In genomic region chr7:149625339-149625946, GRCh38 we compare ENCODE assay signal across 9 cellular contexts.
A peak's percentile ranks its signal among the peaks of the same experiment; 100 is the strongest.
DNase-seq lines count a peak whose midpoint lies in the region; ATAC-seq, FAIRE-seq and TF ChIP-seq lines count a peak whose summit lies in the region.
"Had no signal": no experiment of that assay in that cellular context is flagged by ENCODE, and none has a peak within 500 bp of the region (broad histone marks: within the 10 kb centered on the region; RNA-seq: fewer than 3 reads in every experiment).

No MANE protein-coding gene starts in this region.

- H3K27ac Mint-ChIP-seq in HFFc6 = peak overlapping the region; percentile 78

- intact Hi-C loops in thyroid gland (cut with DNase I) = loop anchor here (10.0 kb wide), 1 partner anchor 211 kb away; no protein-coding TSS in a partner anchor

- peak; percentile 31 for DNase-seq in Caki2 (ENCODE audit: low read depth)
- peak; percentile 13 for DNase-seq in HFFc6
- DNase-seq in RCC 7860 (ENCODE audit: low spot score) = peak; percentile 35
- DNase-seq in activated effector memory CD4-positive, alpha-beta T cell treated with anti-CD3 and anti-CD28 coated beads, Interleukin-2, amount 50 U/mL, for 16 hours = peak; percentile 86
- DNase-seq in germinal center (ENCODE audit: low spot score) = peak; percentile 69
- DNase-seq in thyroid gland = peak; percentile 60 to 67

- in situ Hi-C loops in Caki2 (cut with HindIII; ENCODE audit: low pct_unique_long_range_greater_than_20kb, low sequenced_read_pairs) = no loop called here

- peak overlapping the region in 2 of 3 donors; percentile 76 to 91 for H3K27ac ChIP-seq in thyroid gland

- 28 to 32% methylated on average over 17 of the region's 17 CpGs for WGBS in thyroid gland, 2 donors

- H3K9me3 ChIP-seq in neuron (ENCODE audit: low read length) (no peaks in the 10 kb centered on the region), thyroid gland (no peaks in the 10 kb centered on the region)

- H3K4me1 Mint-ChIP-seq in HFFc6 (ENCODE audit: low read depth) = peaks cover 34% of the 10 kb centered on the region

- TF ChIP-seq CTCF in HFFc6 (IDR thresholded peaks at IDR 0.05) (peak; percentile 66), thyroid gland (IDR thresholded peaks at IDR 0.05) (peak in 5 of 6 experiments; percentile 36 to 66 (median 42))

- peaks cover 8% of the 10 kb centered on the region; the same call in 1 of the 2 replicates for H3K27me3 Mint-ChIP-seq in HFFc6 (ENCODE audit: insufficient read depth)

- H3K4me1 ChIP-seq in neuron (ENCODE audit: insufficient read depth, low read length) (peaks cover 10% of the 10 kb centered on the region), thyroid gland (peaks cover 8 to 23% of the 10 kb centered on the region in 2 donors)

- peak; percentile 31 for FAIRE-seq in RCC 7860 (lab: Jason Lieb, UNC)

- no peaks in the 10 kb centered on the region for H3K9me3 Mint-ChIP-seq in HFFc6
- H3K9me3 Mint-ChIP-seq: activated naive CD4-positive, alpha-beta T cell treated with anti-CD3 and anti-CD28 coated beads, Interleukin-2, amount 50 U/mL, for 72 hours had no signal

- peaks cover 10% of the 10 kb centered on the region; the same call in 1 of the 2 replicates for H3K36me3 Mint-ChIP-seq in HFFc6 (ENCODE audit: low read depth)

- TF ChIP-seq POLR2A in thyroid gland (IDR thresholded peaks at IDR 0.05) = no peak

- peak overlapping the region; percentile 98 for H2AFZ ChIP-seq in neuron (ENCODE audit: low read depth, low read length)

- H3K36me3 ChIP-seq in neuron (ENCODE audit: insufficient read depth, low read length) (peaks cover 9% of the 10 kb centered on the region), thyroid gland (peaks cover 6 to 7% of the 10 kb centered on the region in 2 donors)

- peak overlapping the region; percentile 85 for H3K4me3 Mint-ChIP-seq in HFFc6

- no peak for ATAC-seq in HG03521 (IDR thresholded peaks at IDR 0.05; ENCODE audit: unreplicated experiment)

- H3K27me3 ChIP-seq in neuron (ENCODE audit: insufficient read depth, low read length) = peaks cover 6% of the 10 kb centered on the region
- no peaks in the 10 kb centered on the region for H3K27me3 ChIP-seq in thyroid gland

- peak overlapping the region; percentile 79 for H3K4me3 ChIP-seq in neuron (ENCODE audit: low read length)
- H3K4me3 ChIP-seq in thyroid gland (replicated peaks in 1 of 3) = peak overlapping the region in 2 of 3 donors; percentile 89 to 98

Comparison
In these comparisons a context has a peak if more than half of its experiments do, and no peak if none do; other contexts are left out.
1. DNase-seq: peak in every context shown above with its lines; median percentile 86 in activated effector memory CD4-positive, alpha-beta T cell treated with anti-CD3 and anti-CD28 coated beads, Interleukin-2, amount 50 U/mL, for 16 hours; 69 in germinal center; 64 in thyroid gland; 35 in RCC 7860; 31 in Caki2; 13 in HFFc6.